28 cellular contexts compared by ENCODE assay signal in genomic region chr15:71841563-71841962, GRCh38. TPM values are rescaled to one million over a fixed set of nuclear protein-coding genes. Genes with fewer than 3 reads are reported as not detected.
"Had no signal": no experiment of that assay in that cellular context is flagged by ENCODE, and none has a peak within 500 bp of the region (broad histone marks: within the 10 kb centered on the region; RNA-seq: fewer than 3 reads in every experiment).

No MANE protein-coding gene starts in this region.

- H3K4me2 ChIP-seq: SK-N-SH had no signal

- H3K4me1 ChIP-seq: body of pancreas, Peyer's patch, SJSA1 had no signal

- H3K9ac ChIP-seq: SK-N-SH had no signal

- ATAC-seq: activated CD4-positive, alpha-beta T cell treated with anti-CD3 and anti-CD28 coated beads for 36 hours; activated CD4-positive, CD25-positive, alpha-beta regulatory T cell treated with anti-CD3 and anti-CD28 coated beads, Interleukin-2, amount 50 U/mL, for 24 hours; activated naive CD4-positive, alpha-beta T cell treated with anti-CD3 and anti-CD28 coated beads, Interleukin-2, amount 50 U/mL, for 72 hours; activated T-cell treated with anti-CD3 and anti-CD28 coated beads, Interleukin-2, amount 50 U/mL, for 4 hours; body of pancreas; PC-3 had no signal

- H3K36me3 ChIP-seq: adrenal gland, Peyer's patch had no signal

- H3K27me3 ChIP-seq: adrenal gland, body of pancreas, Peyer's patch, SJSA1 had no signal

- H3K4me3 ChIP-seq: adrenal gland, body of pancreas, Peyer's patch, SJSA1 had no signal

- DNase-seq: activated CD4-positive, alpha-beta memory T cell treated with anti-CD3 and anti-CD28 coated beads for 36 hours; activated CD4-positive, alpha-beta T cell treated with anti-CD3 and anti-CD28 coated beads for 36 hours; activated CD4-positive, alpha-beta T cell treated with anti-CD3 and anti-CD28 coated beads, Interleukin-2, amount 10 ng/mL, durations not matched to agents 7 days and 5 days; activated CD8-positive, alpha-beta memory T cell treated with anti-CD3 and anti-CD28 coated beads, Interleukin-2, amount 50 U/mL, for 4 hours; activated gamma-delta T cell treated with Interleukin-2 at 50 U/mL for 16 hours; activated naive CD4-positive, alpha-beta T cell treated with anti-CD3 and anti-CD28 coated beads for 36 hours; activated T-cell treated with anti-CD3 and anti-CD28 coated beads for 4 hours; activated T-cell treated with anti-CD3 and anti-CD28 coated beads, Interleukin-2, amount 50 U/mL, for 4 hours; adrenal gland; body of pancreas; caudate nucleus; NCI-H1092 treated with DMSO at 0.1 percent for 48 hours; NCI-H1417; NCI-H1930; NCI-H2081 treated with DMSO at 0.1 percent for 48 hours; NCI-H226; NCI-H446 treated with DMSO at 0.1 percent for 48 hours; NCI-H524; PC-3; Peyer's patch; RPMI8226; SHP77 treated with DMSO at 0.1 percent for 48 hours; SK-N-SH had no signal

- H3K9me3 ChIP-seq: adrenal gland, body of pancreas, Peyer's patch, SJSA1, SK-N-SH had no signal

- H3K27ac ChIP-seq: adrenal gland, body of pancreas, Peyer's patch, SJSA1 had no signal

RNA-seq across cellular contexts. Expression of gene NR2E3, which starts 31.2 kb away (rescaled TPM):
- total RNA-seq: activated CD4-positive, alpha-beta memory T cell treated with anti-CD3 and anti-CD28 coated beads for 36 hours; activated CD4-positive, alpha-beta T cell treated with anti-CD3 and anti-CD28 coated beads for 36 hours; activated CD4-positive, alpha-beta T cell treated with anti-CD3 and anti-CD28 coated beads, Interleukin-2, amount 10 ng/mL, durations not matched to agents 7 days and 5 days; activated naive CD4-positive, alpha-beta T cell treated with anti-CD3 and anti-CD28 coated beads for 36 hours; activated naive CD4-positive, alpha-beta T cell treated with anti-CD3 and anti-CD28 coated beads, Interleukin-2, amount 50 U/mL, for 72 hours; activated T-cell treated with anti-CD3 and anti-CD28 coated beads, Interleukin-2, amount 50 U/mL, for 4 hours; activated T-helper 1 cell treated with anti-CD3 and anti-CD28 coated beads, Interleukin-12 subunit alpha, Interleukin-12 subunit beta, Interleukin-2, Interleukin-4 antibody, amounts not matched to agents 30 ng/mL and 10 ng/mL and 1 ng/mL, durations not matched to agents 14 hours and 24 hours and 36 hours; astrocyte; SJSA1 had no signal
